1 cellular context compared by ENCODE assay signal in genomic region chr7:148633761-148634160, GRCh38.
TF ChIP-seq lines count a peak whose summit lies in the region.

No MANE protein-coding gene starts in this region.

TF ChIP-seq in HepG2, 621 proteins besides CTCF, POLR2A, EP300 and RAD21 (continued from another document):
- TF ChIP-seq, protein P1, sequence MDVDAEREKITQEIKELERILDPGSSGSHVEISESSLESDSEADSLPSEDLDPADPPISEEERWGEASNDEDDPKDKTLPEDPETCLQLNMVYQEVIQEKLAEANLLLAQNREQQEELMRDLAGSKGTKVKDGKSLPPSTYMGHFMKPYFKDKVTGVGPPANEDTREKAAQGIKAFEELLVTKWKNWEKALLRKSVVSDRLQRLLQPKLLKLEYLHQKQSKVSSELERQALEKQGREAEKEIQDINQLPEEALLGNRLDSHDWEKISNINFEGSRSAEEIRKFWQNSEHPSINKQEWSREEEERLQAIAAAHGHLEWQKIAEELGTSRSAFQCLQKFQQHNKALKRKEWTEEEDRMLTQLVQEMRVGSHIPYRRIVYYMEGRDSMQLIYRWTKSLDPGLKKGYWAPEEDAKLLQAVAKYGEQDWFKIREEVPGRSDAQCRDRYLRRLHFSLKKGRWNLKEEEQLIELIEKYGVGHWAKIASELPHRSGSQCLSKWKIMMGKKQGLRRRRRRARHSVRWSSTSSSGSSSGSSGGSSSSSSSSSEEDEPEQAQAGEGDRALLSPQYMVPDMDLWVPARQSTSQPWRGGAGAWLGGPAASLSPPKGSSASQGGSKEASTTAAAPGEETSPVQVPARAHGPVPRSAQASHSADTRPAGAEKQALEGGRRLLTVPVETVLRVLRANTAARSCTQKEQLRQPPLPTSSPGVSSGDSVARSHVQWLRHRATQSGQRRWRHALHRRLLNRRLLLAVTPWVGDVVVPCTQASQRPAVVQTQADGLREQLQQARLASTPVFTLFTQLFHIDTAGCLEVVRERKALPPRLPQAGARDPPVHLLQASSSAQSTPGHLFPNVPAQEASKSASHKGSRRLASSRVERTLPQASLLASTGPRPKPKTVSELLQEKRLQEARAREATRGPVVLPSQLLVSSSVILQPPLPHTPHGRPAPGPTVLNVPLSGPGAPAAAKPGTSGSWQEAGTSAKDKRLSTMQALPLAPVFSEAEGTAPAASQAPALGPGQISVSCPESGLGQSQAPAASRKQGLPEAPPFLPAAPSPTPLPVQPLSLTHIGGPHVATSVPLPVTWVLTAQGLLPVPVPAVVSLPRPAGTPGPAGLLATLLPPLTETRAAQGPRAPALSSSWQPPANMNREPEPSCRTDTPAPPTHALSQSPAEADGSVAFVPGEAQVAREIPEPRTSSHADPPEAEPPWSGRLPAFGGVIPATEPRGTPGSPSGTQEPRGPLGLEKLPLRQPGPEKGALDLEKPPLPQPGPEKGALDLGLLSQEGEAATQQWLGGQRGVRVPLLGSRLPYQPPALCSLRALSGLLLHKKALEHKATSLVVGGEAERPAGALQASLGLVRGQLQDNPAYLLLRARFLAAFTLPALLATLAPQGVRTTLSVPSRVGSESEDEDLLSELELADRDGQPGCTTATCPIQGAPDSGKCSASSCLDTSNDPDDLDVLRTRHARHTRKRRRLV (CRISPR knock-in tag; IDR thresholded peaks at IDR 0.05) = no peak
- no peak for TF ChIP-seq ZNF747 (CRISPR knock-in tag; IDR thresholded peaks at IDR 0.05; ENCODE audit: borderline replicate concordance)
- TF ChIP-seq ZFP90 (CRISPR knock-in tag; IDR thresholded peaks at IDR 0.05; ENCODE audit: borderline replicate concordance) = no peak
- TF ChIP-seq ZNF296 (CRISPR knock-in tag; conservative IDR thresholded peaks at IDR 0.05) = no peak
- TF ChIP-seq, protein P2, sequence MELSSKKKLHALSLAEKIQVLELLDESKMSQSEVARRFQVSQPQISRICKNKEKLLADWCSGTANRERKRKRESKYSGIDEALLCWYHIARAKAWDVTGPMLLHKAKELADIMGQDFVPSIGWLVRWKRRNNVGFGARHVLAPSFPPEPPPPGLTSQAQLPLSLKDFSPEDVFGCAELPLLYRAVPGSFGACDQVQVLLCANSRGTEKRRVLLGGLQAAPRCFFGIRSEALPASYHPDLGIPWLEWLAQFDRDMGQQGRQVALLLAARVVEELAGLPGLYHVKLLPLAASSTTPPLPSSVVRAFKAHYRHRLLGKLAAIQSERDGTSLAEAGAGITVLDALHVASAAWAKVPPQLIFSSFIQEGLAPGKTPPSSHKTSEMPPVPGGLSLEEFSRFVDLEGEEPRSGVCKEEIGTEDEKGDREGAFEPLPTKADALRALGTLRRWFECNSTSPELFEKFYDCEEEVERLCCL (CRISPR knock-in tag; IDR thresholded peaks at IDR 0.05; ENCODE audit: borderline replicate concordance) = no peak
TF ChIP-seq in HepG2: peak in this region for 0.
